ENCODE assay signal across 17 cellular contexts in genomic region chr7:154777023-154777422, GRCh38.
DNase-seq lines count a peak whose midpoint lies in the region; FAIRE-seq and TF ChIP-seq lines count a peak whose summit lies in the region.
"Had no signal": no experiment of that assay in that cellular context is flagged by ENCODE, and none has a peak within 500 bp of the region (broad histone marks: within the 10 kb centered on the region; RNA-seq: fewer than 3 reads in every experiment).

No MANE protein-coding gene starts in this region.

- FAIRE-seq in astrocyte (lab: Jason Lieb, UNC), result no peak
- FAIRE-seq: TTC549 had no signal

- H3K4ac ChIP-seq in mesendoderm (ENCODE audit: low read depth, low read length), result no peak overlapping the region

- H3K9me3 ChIP-seq in Caco-2, result no peaks in the 10 kb centered on the region
- no peaks in the 10 kb centered on the region for H3K9me3 ChIP-seq in astrocyte (ENCODE audit: insufficient read depth, low read depth, low read length)
- H3K9me3 ChIP-seq in right atrium auricular region, result no peaks in the 10 kb centered on the region

- no peak overlapping the region for H3K18ac ChIP-seq in mesendoderm (ENCODE audit: low read length)

- DNase-seq in Caco-2 (peak; percentile 5 to 42), HuH-7.5 (ENCODE audit: low spot score) (peak; percentile 28), astrocyte (ENCODE audit: low read depth) (peak; percentile 87), mesendoderm (peak; percentile 86), right atrium auricular region (ENCODE audit: low spot score) (no peak), HPDE6-E6E7 (ENCODE audit: extremely low spot score) (no peak), MV-4-11 (lab: John Stamatoyannopoulos, UW) (no peak)
- no peak for DNase-seq in effector CD8-positive, alpha-beta T cell (lab: John Stamatoyannopoulos, UW)
- DNase-seq: activated CD8-positive, alpha-beta memory T cell treated with anti-CD3 and anti-CD28 coated beads, Interleukin-2, amount 50 U/mL, for 4 hours; activated naive CD8-positive, alpha-beta T cell treated with anti-CD3 and anti-CD28 coated beads, Interleukin-2, amount 10 ng/mL, durations not matched to agents 7 days and 5 days; CD8-positive, alpha-beta memory T cell; KG1; left ventricle myocardium superior; PC-3; stimulated activated CD4-positive, alpha-beta T cell treated with anti-CD3 and anti-CD28 coated beads, Interleukin-1b, Interleukin-23, amount 100 ng/mL, for 48 hours had no signal

- intact Hi-C loops in Caco-2 (cut with micrococcal nuclease; ENCODE audit: unreplicated experiment), result no loop called here

- no peak overlapping the region for H4K5ac ChIP-seq in mesendoderm (ENCODE audit: low read length)

- no peak overlapping the region for H3K23ac ChIP-seq in mesendoderm (ENCODE audit: low read length)

- no peak overlapping the region for H3K27ac Mint-ChIP-seq in Caco-2 (ENCODE audit: unreplicated experiment)
- peak overlapping the region; percentile 97 for H3K27ac Mint-ChIP-seq in astrocyte (ENCODE audit: unreplicated experiment)
- H3K27ac Mint-ChIP-seq: stimulated activated effector memory CD8-positive, alpha-beta T cell treated with anti-CD3 and anti-CD28 coated beads, Interleukin-12 subunit alpha, Interleukin-12 subunit beta, amount 100 ng/mL, for 72 hours had no signal

- H3K36me3 Mint-ChIP-seq in Caco-2 (ENCODE audit: insufficient read depth, unreplicated experiment), result no peaks in the 10 kb centered on the region
- no peaks in the 10 kb centered on the region for H3K36me3 Mint-ChIP-seq in astrocyte (ENCODE audit: low read depth, unreplicated experiment)
- H3K36me3 Mint-ChIP-seq: CD8-positive, alpha-beta memory T cell had no signal

- no peak overlapping the region for H3K56ac ChIP-seq in mesendoderm (ENCODE audit: low read length)

- H4K8ac ChIP-seq in mesendoderm (ENCODE audit: low read depth, low read length), result no peak overlapping the region

- H2AFZ ChIP-seq in astrocyte (ENCODE audit: low read depth, low read length), result peak overlapping the region; percentile 21

- H3K9me3 Mint-ChIP-seq in Caco-2 (ENCODE audit: unreplicated experiment) (peaks cover 11% of the 10 kb centered on the region), astrocyte (ENCODE audit: unreplicated experiment) (peaks cover 11% of the 10 kb centered on the region)

- peaks cover 3% of the 10 kb centered on the region for H3K27me3 Mint-ChIP-seq in Caco-2 (ENCODE audit: insufficient read depth, unreplicated experiment)
- H3K27me3 Mint-ChIP-seq in astrocyte (ENCODE audit: low read depth, unreplicated experiment), result no peaks in the 10 kb centered on the region

- H3K79me2 ChIP-seq in astrocyte (ENCODE audit: insufficient read depth, low read length), result no peaks in the 10 kb centered on the region
- no peaks in the 10 kb centered on the region for H3K79me2 ChIP-seq in mesendoderm (ENCODE audit: control insufficient read depth, insufficient read depth, low read length)

- POLR2A ChIA-PET in Caco-2 (lab: Charles Lee), result no interaction called here

- H3K4me1 ChIP-seq in Caco-2 (no peaks in the 10 kb centered on the region), astrocyte (ENCODE audit: insufficient read depth, low read length) (peaks cover 10% of the 10 kb centered on the region), mesendoderm (ENCODE audit: control insufficient read depth, low read depth, low read length) (no peaks in the 10 kb centered on the region), right atrium auricular region (no peaks in the 10 kb centered on the region)

- no peaks in the 10 kb centered on the region for H3K36me3 ChIP-seq in Caco-2 (ENCODE audit: control insufficient read depth, insufficient read depth, low read length)
- no peaks in the 10 kb centered on the region for H3K36me3 ChIP-seq in astrocyte (ENCODE audit: insufficient read depth, low read length)
- no peaks in the 10 kb centered on the region for H3K36me3 ChIP-seq in mesendoderm (ENCODE audit: control insufficient read depth, insufficient read depth, low read length)
- no peaks in the 10 kb centered on the region for H3K36me3 ChIP-seq in right atrium auricular region

- H3K4me2 ChIP-seq in astrocyte (ENCODE audit: low read length), result peak overlapping the region; percentile 51
- no peak overlapping the region for H3K4me2 ChIP-seq in mesendoderm (ENCODE audit: low read length)

- H3K79me1 ChIP-seq in mesendoderm (ENCODE audit: low read length), result no peaks in the 10 kb centered on the region

- no TSS peak for BruUV-seq in Caco-2 (replicated peaks; lab: Mats Ljungman, UMichigan)

- TF ChIP-seq CTCF in Caco-2 (IDR thresholded peaks at IDR 0.05; ENCODE audit: insufficient read depth in 1 of 2, low read depth in 1 of 2, low read length in 1 of 2, severe bottlenecking in 1 of 2, unreplicated experiment in 1 of 2) (no peak), astrocyte (IDR thresholded peaks at IDR 0.05; ENCODE audit: insufficient read depth, low read depth, low read length) (peak; percentile 27), right atrium auricular region (IDR thresholded peaks at IDR 0.05) (no peak)

- WGBS in mesendoderm (ENCODE audit: extremely low coverage, insufficient coverage, low lambda C conversion rate), result no CpG with 5 or more reads among the region's 5 CpGs

- H3K27ac ChIP-seq in astrocyte (ENCODE audit: low read depth, low read length) (peak overlapping the region; percentile 17), mesendoderm (ENCODE audit: low read depth, low read length) (no peak overlapping the region), right atrium auricular region (no peak overlapping the region)

- no peaks in the 10 kb centered on the region for H3K4me1 Mint-ChIP-seq in Caco-2 (ENCODE audit: low read depth, unreplicated experiment)
- peaks cover 18% of the 10 kb centered on the region for H3K4me1 Mint-ChIP-seq in astrocyte (ENCODE audit: low read depth, unreplicated experiment)
- H3K4me1 Mint-ChIP-seq: activated naive CD8-positive, alpha-beta T cell treated with anti-CD3 and anti-CD28 coated beads, Interleukin-2, amount 10 ng/mL, durations not matched to agents 7 days and 5 days; stimulated activated effector memory CD8-positive, alpha-beta T cell treated with anti-CD3 and anti-CD28 coated beads, Interleukin-12 subunit alpha, Interleukin-12 subunit beta, amount 100 ng/mL, for 72 hours had no signal

- CTCF ChIA-PET in Caco-2 (lab: Charles Lee), result interaction anchor here (0.5 kb wide), 1 partner anchor 243 kb away, joined by 7 read pairs; no protein-coding TSS in a partner anchor

- H3K9ac ChIP-seq in astrocyte (ENCODE audit: low read length), result no peak overlapping the region
- no peak overlapping the region for H3K9ac ChIP-seq in mesendoderm (ENCODE audit: low read length)

- H2BK120ac ChIP-seq in mesendoderm (ENCODE audit: low read depth, low read length), result no peak overlapping the region

- no peaks in the 10 kb centered on the region for H4K20me1 ChIP-seq in astrocyte (ENCODE audit: insufficient read depth, low read length)

- H3K27me3 ChIP-seq in Caco-2 (replicated peaks; ENCODE audit: control insufficient read depth, insufficient read depth, low read length), result no peaks in the 10 kb centered on the region
- H3K27me3 ChIP-seq in astrocyte (ENCODE audit: insufficient read depth, low read length), result no peaks in the 10 kb centered on the region
- no peaks in the 10 kb centered on the region for H3K27me3 ChIP-seq in mesendoderm (ENCODE audit: insufficient read depth, low read length, poor library complexity)
- no peaks in the 10 kb centered on the region for H3K27me3 ChIP-seq in right atrium auricular region

- no peak overlapping the region for H2BK15ac ChIP-seq in mesendoderm (replicated peaks; ENCODE audit: low read depth)

- no peak overlapping the region for H2AK5ac ChIP-seq in mesendoderm (ENCODE audit: low read length)

- no peak overlapping the region for H3K4me3 ChIP-seq in Caco-2 (ENCODE audit: low read depth, low read length)
- no peak overlapping the region for H3K4me3 ChIP-seq in astrocyte (ENCODE audit: insufficient read depth, low read depth, low read length)
- H3K4me3 ChIP-seq in mesendoderm (ENCODE audit: low read length), result no peak overlapping the region
- H3K4me3 ChIP-seq in right atrium auricular region, result no peak overlapping the region

- H2BK5ac ChIP-seq in mesendoderm (ENCODE audit: low read length), result no peak overlapping the region

- H3K4me3 Mint-ChIP-seq in Caco-2 (ENCODE audit: unreplicated experiment) (no peak overlapping the region), astrocyte (ENCODE audit: unreplicated experiment) (no peak overlapping the region)
- H3K4me3 Mint-ChIP-seq: activated naive CD8-positive, alpha-beta T cell treated with anti-CD3 and anti-CD28 coated beads, Interleukin-2, amount 10 ng/mL, durations not matched to agents 7 days and 5 days; stimulated activated effector memory CD8-positive, alpha-beta T cell treated with anti-CD3 and anti-CD28 coated beads, Interleukin-12 subunit alpha, Interleukin-12 subunit beta, amount 100 ng/mL, for 72 hours had no signal

Comparison
In these comparisons a context has a peak if more than half of its experiments do, and no peak if none do; other contexts are left out.
1. DNase-seq: peak in Caco-2 (2 of 2), HuH-7.5 (single experiment), astrocyte (single experiment) and mesendoderm (single experiment); none in right atrium auricular region (single experiment), HPDE6-E6E7 (single experiment), MV-4-11 (single experiment) and effector CD8-positive, alpha-beta T cell (single experiment).